In the genomic region with DNA sequence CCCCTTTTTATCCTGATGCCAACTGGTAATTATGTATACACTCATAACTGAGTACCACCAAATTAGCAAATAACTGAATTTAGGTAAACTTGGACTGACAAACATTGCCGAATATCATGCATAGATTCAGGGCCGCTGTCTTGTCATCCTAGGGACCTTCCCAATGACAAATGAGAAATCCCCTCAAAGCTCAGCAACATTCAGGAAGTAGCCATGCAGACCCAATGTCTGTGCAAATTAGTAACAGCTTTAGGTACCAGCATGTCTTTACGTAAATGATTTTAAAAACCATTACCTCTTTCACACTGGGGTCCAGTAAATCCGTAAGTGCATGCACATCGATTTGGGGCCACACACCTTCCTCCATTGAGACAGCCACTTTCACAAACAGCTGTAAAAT, we compare ENCODE assay signal across 14 cellular contexts. TPM values are rescaled to one million over a fixed set of nuclear protein-coding genes. Genes with fewer than 3 reads are reported as not detected.
DNase-seq lines count a peak whose midpoint lies in the region; ATAC-seq and TF ChIP-seq lines count a peak whose summit lies in the region.
"Had no signal": no experiment of that assay in that cellular context is flagged by ENCODE, and none has a peak within 500 bp of the region (broad histone marks: within the 10 kb centered on the region; RNA-seq: fewer than 3 reads in every experiment).

No MANE protein-coding gene starts in this region.

- H3K4me3 ChIP-seq in HL-60 (replicated peaks; ENCODE audit: insufficient read depth, low read length) = no peak overlapping the region
- no peak overlapping the region for H3K4me3 ChIP-seq in left lung

- peaks cover 3 to 7% of the 10 kb centered on the region in 2 donors for H3K27me3 Mint-ChIP-seq in T-cell
- H3K27me3 Mint-ChIP-seq: stimulated activated naive CD8-positive, alpha-beta T cell treated with anti-CD3 and anti-CD28 coated beads, Interleukin-15, Interleukin-2, amounts not matched to agents 100 ng/mL and 50 ng/mL, for 24 hours had no signal

- no peak overlapping the region for H3K27ac Mint-ChIP-seq in T-cell
- H3K27ac Mint-ChIP-seq: activated CD8-positive, alpha-beta memory T cell treated with anti-CD3 and anti-CD28 coated beads, Interleukin-2, amount 10 ng/mL, durations not matched to agents 7 days and 5 days; stimulated activated naive CD8-positive, alpha-beta T cell treated with anti-CD3 and anti-CD28 coated beads, Interleukin-15, Interleukin-2, amounts not matched to agents 100 ng/mL and 50 ng/mL, for 24 hours had no signal

- TF ChIP-seq CTCF in HL-60 (IDR thresholded peaks at IDR 0.05; ENCODE audit: insufficient read depth, low read length) (no peak), omental fat pad (IDR thresholded peaks at IDR 0.05) (no peak), left lung (IDR thresholded peaks at IDR 0.05) (no peak), foreskin keratinocyte (conservative IDR thresholded peaks at IDR 0.05) (no peak)

- intact Hi-C loops in left lung (cut with DNase I) = no loop called here

- peaks cover 1% of the 10 kb centered on the region for H3K27me3 ChIP-seq in HL-60 (ENCODE audit: insufficient read depth, poor library complexity, severe bottlenecking)
- no peaks in the 10 kb centered on the region for H3K27me3 ChIP-seq in left lung
- no peaks in the 10 kb centered on the region for H3K27me3 ChIP-seq in foreskin keratinocyte

- H3K9me3 ChIP-seq in left lung = no peaks in the 10 kb centered on the region

- CTCF ChIA-PET in T-cell (lab: Charles Lee) = no interaction called here

- H3K9me3 Mint-ChIP-seq in T-cell = no peaks in the 10 kb centered on the region
- H3K9me3 Mint-ChIP-seq: stimulated activated naive CD8-positive, alpha-beta T cell treated with anti-CD3 and anti-CD28 coated beads, Interleukin-15, Interleukin-2, amounts not matched to agents 100 ng/mL and 50 ng/mL, for 24 hours had no signal

- ATAC-seq in GM18498 (IDR thresholded peaks at IDR 0.05; ENCODE audit: unreplicated experiment) = peak; percentile 47
- peak; percentile 52 for ATAC-seq in GM19395 (IDR thresholded peaks at IDR 0.05; ENCODE audit: unreplicated experiment)
- ATAC-seq in HG02759 (IDR thresholded peaks at IDR 0.05; ENCODE audit: unreplicated experiment) = peak; percentile 78
- no peak for ATAC-seq in omental fat pad (ENCODE audit: low FRiP score)
- ATAC-seq in left lung = no peak
- ATAC-seq in T-cell (replicated peaks in 1 of 4) = no peak
- no peak for ATAC-seq in foreskin keratinocyte
- ATAC-seq: activated CD8-positive, alpha-beta memory T cell treated with anti-CD3 and anti-CD28 coated beads, Interleukin-2, amount 10 ng/mL, durations not matched to agents 7 days and 5 days had no signal

- no peaks in the 10 kb centered on the region for H3K36me3 ChIP-seq in left lung

- no peaks in the 10 kb centered on the region for H3K36me3 Mint-ChIP-seq in T-cell
- H3K36me3 Mint-ChIP-seq: activated CD8-positive, alpha-beta memory T cell treated with anti-CD3 and anti-CD28 coated beads, Interleukin-2, amount 10 ng/mL, durations not matched to agents 7 days and 5 days had no signal

- POLR2A ChIA-PET in T-cell (lab: Charles Lee) = no interaction called here

- H3K4me1 ChIP-seq in left lung (peaks cover 0 to 6% of the 10 kb centered on the region in 2 donors), foreskin keratinocyte (no peaks in the 10 kb centered on the region)

- no peak for DNase-seq in HL-60 (ENCODE audit: low read depth in 1 of 2, low spot score in 1 of 2)
- DNase-seq in omental fat pad (ENCODE audit: low spot score) = no peak
- no peak for DNase-seq in left lung
- no peak for DNase-seq in T-cell
- DNase-seq in foreskin keratinocyte = no peak
- DNase-seq: activated CD8-positive, alpha-beta memory T cell treated with anti-CD3 and anti-CD28 coated beads, Interleukin-2, amount 10 ng/mL, durations not matched to agents 7 days and 5 days; activated naive CD4-positive, alpha-beta T cell treated with anti-CD3 and anti-CD28 coated beads, Interleukin-2, amount 50 U/mL, for 16 hours; HCEC 1CT; retina; stimulated activated CD4-positive, alpha-beta T cell treated with anti-CD3 and anti-CD28 coated beads, Interleukin-4, amount 100 ng/mL, for 1 hour had no signal

- no peak overlapping the region for H3K4me3 Mint-ChIP-seq in T-cell
- H3K4me3 Mint-ChIP-seq: activated CD8-positive, alpha-beta memory T cell treated with anti-CD3 and anti-CD28 coated beads, Interleukin-2, amount 10 ng/mL, durations not matched to agents 7 days and 5 days; stimulated activated naive CD8-positive, alpha-beta T cell treated with anti-CD3 and anti-CD28 coated beads, Interleukin-15, Interleukin-2, amounts not matched to agents 100 ng/mL and 50 ng/mL, for 24 hours had no signal

- H3K4me1 Mint-ChIP-seq in T-cell = peaks cover 0 to 7% (median 0%) of the 10 kb centered on the region in 3 donors

- peak overlapping the region; percentile 64 for H3K27ac ChIP-seq in HL-60 (replicated peaks)
- H3K27ac ChIP-seq in left lung = peak overlapping the region in 1 of 2 donors; percentile 81
- H3K27ac ChIP-seq in foreskin keratinocyte = no peak overlapping the region

RNA-seq across cellular contexts. Expression of gene FBN1, which starts 49.5 kb away (rescaled TPM):
- total RNA-seq in omental fat pad (100 to 1,000 TPM in 3 of 4 donors, 10 to 100 TPM in 1; 91.5 to 413 (median 137) TPM), left lung (100 to 1,000 TPM in 1 of 2 donors, 10 to 100 TPM in 1; 91.5 to 144 TPM), T-cell (1 to 10 TPM in 1 of 5 donors, under 1 TPM in 4; 0.28 to 1.2 (median 0.79) TPM), foreskin keratinocyte (4.0 and 4.5 TPM in 2 replicates)
- 1.2 and 1.3 TPM in 2 replicates for polyA plus RNA-seq in foreskin keratinocyte

Comparison
In these comparisons a context has a peak if more than half of its experiments do, and no peak if none do; other contexts are left out.
1. ATAC-seq: peak in GM18498 (single experiment), GM19395 (single experiment) and HG02759 (single experiment); none in omental fat pad (single experiment), left lung (single experiment), T-cell (0 of 4) and foreskin keratinocyte (single experiment).
2. RNA of gene FBN1, which starts 49.5 kb away (total RNA-seq): 91.5 to 413 TPM in omental fat pad and 91.5 to 144 TPM in left lung; 4.0 to 4.5 TPM in foreskin keratinocyte and 0.28 to 1.2 TPM in T-cell; every median in the first group is over 10 times any median in the second.